In genomic region chr9:130150779-130151381, GRCh38 we compare ENCODE assay signal across 20 cellular contexts. TPM values are rescaled to one million over a fixed set of nuclear protein-coding genes. Genes with fewer than 3 reads are reported as not detected.
DNase-seq lines count a peak whose midpoint lies in the region; ATAC-seq, FAIRE-seq and TF ChIP-seq lines count a peak whose summit lies in the region.
"Had no signal": no experiment of that assay in that cellular context is flagged by ENCODE, and none has a peak within 500 bp of the region (broad histone marks: within the 10 kb centered on the region; RNA-seq: fewer than 3 reads in every experiment).

No MANE protein-coding gene starts in this region.

- H3K27ac Mint-ChIP-seq in astrocyte (ENCODE audit: unreplicated experiment), result peak overlapping the region; percentile 99
- H3K27ac Mint-ChIP-seq: activated naive CD8-positive, alpha-beta T cell treated with anti-CD3 and anti-CD28 coated beads, Interleukin-2, amount 50 U/mL, for 24 hours; stimulated activated memory B cell treated with anti-CD40 and anti-IgM and Interleukin-4, amounts not matched to agents 10 μg/mL and 1 μg/mL and 100 μg/mL, for 72 hours had no signal

- H3K36me3 ChIP-seq in ACC112 (ENCODE audit: insufficient read depth, low read length) (no peaks in the 10 kb centered on the region), IMR-90 (ENCODE audit: control insufficient read depth, insufficient read depth, low read length) (no peaks in the 10 kb centered on the region), astrocyte (ENCODE audit: insufficient read depth, low read length) (no peaks in the 10 kb centered on the region)
- H3K36me3 ChIP-seq: esophagus squamous epithelium, Peyer's patch had no signal

- H3K4me2 ChIP-seq in IMR-90 (ENCODE audit: low read depth, low read length) (no peak overlapping the region), astrocyte (ENCODE audit: low read length) (no peak overlapping the region)

- H4K8ac ChIP-seq in IMR-90 (ENCODE audit: low read depth in 2 of 2, low read length in 2 of 2), result peak overlapping the region; percentile 50 to 91; a peak in 3 of 4 replicates

- H3K14ac ChIP-seq in IMR-90 (replicated peaks; ENCODE audit: low read depth, low read length), result no peak overlapping the region

- TF ChIP-seq CTCF in IMR-90 (conservative IDR thresholded peaks at IDR 0.05; ENCODE audit: low read depth, low read length) (no peak), astrocyte (IDR thresholded peaks at IDR 0.05; ENCODE audit: insufficient read depth, low read depth, low read length) (no peak)

- 60% methylated on average over 4 of the region's 14 CpGs; no CpG with 5 or more reads in 1 of the 2 experiments for WGBS in IMR-90 (ENCODE audit: extremely low coverage in 2 of 2, insufficient read length in 1 of 2), 2 experiments

- H3K9ac ChIP-seq in IMR-90 (ENCODE audit: low read depth, low read length) (no peak overlapping the region), astrocyte (ENCODE audit: low read length) (peak overlapping the region; percentile 22)

- dilution Hi-C loops in IMR-90 (cut with HindIII; ENCODE audit: low sequenced_read_pairs, unreplicated experiment), result no loop called here

- no peak for TF ChIP-seq RAD21 in IMR-90 (IDR thresholded peaks at IDR 0.05; ENCODE audit: low read length)

- H2BK120ac ChIP-seq in IMR-90 (ENCODE audit: low read depth, low read length), result peak overlapping the region; percentile 89

- peak overlapping the region; percentile 54 for H2BK5ac ChIP-seq in IMR-90 (ENCODE audit: low read depth, low read length, poor library complexity, severe bottlenecking)

- BruUV-seq in IMR-90 (replicated peaks; lab: Mats Ljungman, UMichigan), result no TSS peak

- no peak for FAIRE-seq in astrocyte (lab: Jason Lieb, UNC)
- FAIRE-seq: GM18507, urothelium cell line had no signal

- H2AK5ac ChIP-seq in IMR-90 (ENCODE audit: low read depth, low read length), result peak overlapping the region; percentile 96

- H3K9me3 Mint-ChIP-seq in astrocyte (ENCODE audit: unreplicated experiment), result no peaks in the 10 kb centered on the region
- H3K9me3 Mint-ChIP-seq: activated naive CD8-positive, alpha-beta T cell treated with anti-CD3 and anti-CD28 coated beads, Interleukin-2, amount 50 U/mL, for 24 hours; activated T-cell treated with anti-CD3 and anti-CD28 coated beads, Interleukin-2, amount 50 U/mL, for 4 hours; stimulated activated memory B cell treated with anti-CD40 and anti-IgM and Interleukin-4, amounts not matched to agents 10 μg/mL and 1 μg/mL and 100 μg/mL, for 72 hours had no signal

- H3K4me1 ChIP-seq in ACC112 (ENCODE audit: control insufficient read depth, insufficient read depth, low read length, unreplicated experiment) (peaks cover 7% of the 10 kb centered on the region), IMR-90 (ENCODE audit: control insufficient read depth, insufficient read depth, low read length) (peaks cover 5% of the 10 kb centered on the region; the same call in 1 of the 2 replicates), astrocyte (ENCODE audit: insufficient read depth, low read length) (peaks cover 8% of the 10 kb centered on the region)
- H3K4me1 ChIP-seq: Peyer's patch had no signal

- no peak overlapping the region for H3K56ac ChIP-seq in IMR-90 (ENCODE audit: extremely low read depth, insufficient read depth, low read length)

- H3K27ac ChIP-seq in ACC112 (ENCODE audit: low read depth, low read length) (0 out of 2 replicates have a peak overlapping the region, but pooled peaks have one; percentile 26), IMR-90 (ENCODE audit: insufficient read depth, low read length) (no peak overlapping the region), astrocyte (ENCODE audit: low read depth, low read length) (peak overlapping the region; percentile 56)
- H3K27ac ChIP-seq: coronary artery, esophagus squamous epithelium, Peyer's patch had no signal

- H2AFZ ChIP-seq in ACC112 (ENCODE audit: low read length, unreplicated experiment), result peak overlapping the region; percentile 75
- H2AFZ ChIP-seq in IMR-90 (replicated peaks; ENCODE audit: low read length, poor library complexity), result peak overlapping the region; percentile 89
- peak overlapping the region; percentile 60 for H2AFZ ChIP-seq in astrocyte (ENCODE audit: low read depth, low read length)

- DNase-seq in IMR-90 (peak; percentile 74), astrocyte (ENCODE audit: low read depth) (peak; percentile 67), islet precursor cell (peak; percentile 85), posterior vena cava (ENCODE audit: low spot score) (no peak)
- no peak for DNase-seq in stimulated activated CD8-positive, alpha-beta memory T cell treated with anti-CD3 and anti-CD28 coated beads, Interleukin-4, amount 100 ng/mL, for 48 hours
- DNase-seq: activated CD4-positive, alpha-beta T cell treated with anti-CD3 and anti-CD28 coated beads for 48 hours; activated naive CD8-positive, alpha-beta T cell treated with anti-CD3 and anti-CD28 coated beads, Interleukin-2, amount 50 U/mL, for 24 hours; activated T-cell treated with anti-CD3 and anti-CD28 coated beads, Interleukin-2, amount 50 U/mL, for 4 hours; esophagus squamous epithelium; hypothalamus; NCI-H1694; NCI-H524; Peyer's patch had no signal

- no peaks in the 10 kb centered on the region for H3K36me3 Mint-ChIP-seq in astrocyte (ENCODE audit: low read depth, unreplicated experiment)
- H3K36me3 Mint-ChIP-seq: stimulated activated memory B cell treated with anti-CD40 and anti-IgM and Interleukin-4, amounts not matched to agents 10 μg/mL and 1 μg/mL and 100 μg/mL, for 72 hours had no signal

- intact Hi-C loops in IMR-90 (cut with micrococcal nuclease), result no loop called here
- intact Hi-C loops in posterior vena cava (cut with DNase I), result no loop called here

- CTCF ChIA-PET in IMR-90 (lab: Yijun Ruan, JAX), result no interaction called here

- H3K79me2 ChIP-seq in ACC112 (ENCODE audit: control insufficient read depth, insufficient read depth, low read length, unreplicated experiment) (no peaks in the 10 kb centered on the region), astrocyte (ENCODE audit: insufficient read depth, low read length) (no peaks in the 10 kb centered on the region)

- peak; percentile 61; the same call in 1 of the 2 replicates for ATAC-seq in IMR-90 (ENCODE audit: low read depth)
- no peak for ATAC-seq in GM21515 (IDR thresholded peaks at IDR 0.05; ENCODE audit: unreplicated experiment)
- ATAC-seq in GM19035 (IDR thresholded peaks at IDR 0.05; ENCODE audit: unreplicated experiment), result no peak
- ATAC-seq: activated naive CD8-positive, alpha-beta T cell treated with anti-CD3 and anti-CD28 coated beads, Interleukin-2, amount 50 U/mL, for 24 hours; activated T-cell treated with anti-CD3 and anti-CD28 coated beads, Interleukin-2, amount 50 U/mL, for 4 hours; stimulated activated memory B cell treated with anti-CD40 and anti-IgM and Interleukin-4, amounts not matched to agents 10 μg/mL and 1 μg/mL and 100 μg/mL, for 72 hours had no signal

- peak overlapping the region; percentile 79 for H2BK20ac ChIP-seq in IMR-90 (ENCODE audit: low read depth, low read length)

- peak overlapping the region; percentile 90 for H4K91ac ChIP-seq in IMR-90 (ENCODE audit: insufficient read depth, low read depth, low read length)

- no peak overlapping the region for H3K4me3 Mint-ChIP-seq in astrocyte (ENCODE audit: unreplicated experiment)
- H3K4me3 Mint-ChIP-seq: activated naive CD8-positive, alpha-beta T cell treated with anti-CD3 and anti-CD28 coated beads, Interleukin-2, amount 50 U/mL, for 24 hours; activated T-cell treated with anti-CD3 and anti-CD28 coated beads, Interleukin-2, amount 50 U/mL, for 4 hours; stimulated activated memory B cell treated with anti-CD40 and anti-IgM and Interleukin-4, amounts not matched to agents 10 μg/mL and 1 μg/mL and 100 μg/mL, for 72 hours had no signal

- H3K4me1 Mint-ChIP-seq in astrocyte (ENCODE audit: low read depth, unreplicated experiment), result peaks cover 7% of the 10 kb centered on the region
- H3K4me1 Mint-ChIP-seq: stimulated activated memory B cell treated with anti-CD40 and anti-IgM and Interleukin-4, amounts not matched to agents 10 μg/mL and 1 μg/mL and 100 μg/mL, for 72 hours had no signal

- in situ Hi-C loops in IMR-90 (cut with MboI; ENCODE audit: low sequenced_read_pairs), result no loop called here

- peak overlapping the region; percentile 87 for H3K4ac ChIP-seq in IMR-90 (ENCODE audit: low read depth, low read length)

- H3K79me1 ChIP-seq in IMR-90 (ENCODE audit: low read depth in 1 of 2, low read length in 2 of 2), result no peaks in the 10 kb centered on the region

- H3K27me3 Mint-ChIP-seq in astrocyte (ENCODE audit: low read depth, unreplicated experiment), result no peaks in the 10 kb centered on the region

- POLR2A ChIA-PET in IMR-90 (lab: Charles Lee; ENCODE audit: unreplicated experiment), result no interaction called here

- H3K27me3 ChIP-seq in ACC112 (ENCODE audit: insufficient read depth, low read length) (no peaks in the 10 kb centered on the region), IMR-90 (ENCODE audit: control insufficient read depth, insufficient read depth, low read length) (no peaks in the 10 kb centered on the region), astrocyte (ENCODE audit: insufficient read depth, low read length) (no peaks in the 10 kb centered on the region)
- H3K27me3 ChIP-seq: Peyer's patch had no signal

- H4K20me1 ChIP-seq in IMR-90 (ENCODE audit: insufficient read depth, low read length), result no peaks in the 10 kb centered on the region
- no peaks in the 10 kb centered on the region for H4K20me1 ChIP-seq in astrocyte (ENCODE audit: insufficient read depth, low read length)

- TF ChIP-seq POLR2A in IMR-90 (IDR thresholded peaks at IDR 0.05; ENCODE audit: low read depth, low read length), result no peak

- H4K5ac ChIP-seq in IMR-90 (ENCODE audit: low read depth, low read length), result peak overlapping the region; percentile 95; the same call in 1 of the 2 replicates

- peak overlapping the region; percentile 69 for H3K18ac ChIP-seq in IMR-90 (ENCODE audit: low read depth, low read length)

- H3K9me3 ChIP-seq in IMR-90 (ENCODE audit: control insufficient read depth, insufficient read depth, low read length) (no peaks in the 10 kb centered on the region), astrocyte (ENCODE audit: insufficient read depth, low read depth, low read length) (no peaks in the 10 kb centered on the region)
- H3K9me3 ChIP-seq: esophagus squamous epithelium, Peyer's patch had no signal

- H3K23ac ChIP-seq in IMR-90 (ENCODE audit: low read depth, low read length), result no peak overlapping the region

- H3K4me3 ChIP-seq in ACC112 (ENCODE audit: low read depth, low read length) (no peak overlapping the region), IMR-90 (ENCODE audit: insufficient read depth, low read depth, low read length) (no peak overlapping the region), astrocyte (ENCODE audit: insufficient read depth, low read depth, low read length) (no peak overlapping the region)
- H3K4me3 ChIP-seq: coronary artery, esophagus squamous epithelium, Peyer's patch had no signal

- peak overlapping the region; percentile 65; the same call in 1 of the 3 replicates for H2BK15ac ChIP-seq in IMR-90 (ENCODE audit: low read depth, low read length)

- H2AK9ac ChIP-seq in IMR-90 (replicated peaks; ENCODE audit: low read depth, low read length, poor library complexity), result peak overlapping the region; percentile 73

- H3K9me1 ChIP-seq in IMR-90 (ENCODE audit: insufficient read depth, low read length), result 0 out of 2 replicates have a peak, but pooled peaks cover 5% of the 10 kb centered on the region

RNA-seq across cellular contexts. Expression of gene NCS1, which starts 21.3 kb away (rescaled TPM):
- total RNA-seq in IMR-90 (2012; rRNA removed) (35.8 and 41.0 TPM in 2 replicates), astrocyte (119 and 126 TPM in 2 replicates), posterior vena cava (100 to 1,000 TPM; 194 to 196 TPM)
- 60.5 and 68.9 TPM in 2 replicates for polyA plus RNA-seq in IMR-90 (2012; rRNA removed)
- 45.5 and 54.7 TPM in 2 replicates for polyA plus RNA-seq in IMR-90 (2012; cell fraction: cytosol; rRNA removed)
- 36.7 and 43.5 TPM in 2 replicates for polyA plus RNA-seq in IMR-90 (2012; cell fraction: nucleus; rRNA removed; ENCODE audit: low replicate concordance)

Comparison
In these comparisons a context has a peak if more than half of its experiments do, and no peak if none do; other contexts are left out.
1. DNase-seq: peak in IMR-90 (single experiment), astrocyte (single experiment) and islet precursor cell (single experiment); none in posterior vena cava (single experiment) and stimulated activated CD8-positive, alpha-beta memory T cell treated with anti-CD3 and anti-CD28 coated beads, Interleukin-4, amount 100 ng/mL, for 48 hours (single experiment).
2. Peak in every context shown above with its lines, with median percentiles within 50 percentile points of each other: H2AFZ ChIP-seq.